ENCODE assay signal across 8 cellular contexts in the genomic region with DNA sequence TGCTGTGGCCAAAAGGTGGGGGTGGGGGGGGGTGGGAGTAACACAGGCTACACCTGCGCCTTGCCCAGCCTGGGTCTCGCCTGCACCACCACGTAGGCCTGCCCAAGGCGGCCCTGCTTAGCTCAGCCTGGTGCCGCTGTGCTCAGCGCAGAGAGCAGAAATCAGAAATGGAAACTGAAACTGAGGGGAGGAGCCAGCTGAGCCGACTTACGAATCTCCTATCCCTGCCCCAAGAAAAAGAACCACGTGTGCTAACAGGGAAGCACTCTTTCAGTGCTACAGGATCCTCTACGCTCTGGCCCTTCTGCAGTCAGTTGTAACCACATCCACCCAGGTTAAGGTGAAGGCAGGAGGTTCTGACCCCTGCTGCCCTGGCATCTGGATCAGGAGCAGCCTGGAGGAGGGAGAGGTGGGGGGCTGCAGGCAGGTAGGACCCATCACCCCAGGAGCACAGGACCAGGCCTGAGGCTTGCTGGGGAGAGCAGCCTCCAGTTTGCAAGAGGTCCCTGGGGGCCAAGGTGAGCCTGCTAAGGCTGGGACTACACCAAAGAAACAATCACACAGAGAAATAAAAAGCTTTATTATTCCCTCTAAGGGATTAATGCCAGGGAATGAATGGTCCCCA.
DNase-seq lines count a peak whose midpoint lies in the region; ATAC-seq and TF ChIP-seq lines count a peak whose summit lies in the region.

A gene (minus strand): TSS at position 163 of the 625 bp plus-strand sequence. CDS start 822 bp downstream, outside the sequence.

- no peaks in the 10 kb centered on the region for H3K4me1 ChIP-seq in RWPE2 (ENCODE audit: insufficient read depth, poor library complexity, severe bottlenecking)

- H3K9me3 ChIP-seq in RWPE2 (ENCODE audit: severe bottlenecking) = no peaks in the 10 kb centered on the region

- H3K27ac ChIP-seq in RWPE2 (ENCODE audit: poor library complexity, severe bottlenecking) = peak within 1 kb of the TSS; percentile 69

- H3K36me3 ChIP-seq in RWPE2 (ENCODE audit: low read depth) = peaks cover 28% of the 10 kb centered on the region

- no peak for TF ChIP-seq CTCF in AG09319 (IDR thresholded peaks at IDR 0.05; ENCODE audit: low read depth, low read length)
- no peak for TF ChIP-seq CTCF in RWPE2 (IDR thresholded peaks at IDR 0.05; ENCODE audit: poor library complexity, severe bottlenecking)

- peak within 1 kb of the TSS; percentile 37 for H3K4me3 ChIP-seq in RWPE2 (ENCODE audit: severe bottlenecking)

- DNase-seq in AG09319 (ENCODE audit: extremely low read depth, low read depth) = peak; percentile 62
- DNase-seq in RWPE2 (ENCODE audit: low spot score) = no peak
- DNase-seq in activated naive CD4-positive, alpha-beta T cell (lab: John Stamatoyannopoulos, UW) = peak in 3 of 4 experiments; percentile 31 to 75 (median 62)
- DNase-seq in globus pallidus (ENCODE audit: low spot score) = peak; percentile 72
- peak; percentile 80 for DNase-seq in putamen (ENCODE audit: low spot score)
- DNase-seq in retina = no peak

- TF ChIP-seq POLR2A in GM19099 (IDR thresholded peaks at IDR 0.05; ENCODE audit: extremely low read depth, insufficient read length, low read depth) = peak; percentile 86

- H3K27me3 ChIP-seq in RWPE2 (ENCODE audit: insufficient read depth, poor library complexity, severe bottlenecking) = no peaks in the 10 kb centered on the region

- ATAC-seq in HG03378 (IDR thresholded peaks at IDR 0.05; ENCODE audit: unreplicated experiment) = peak; percentile 70
- ATAC-seq in RWPE2 (ENCODE audit: low read depth) = peak; percentile 84

Comparison
In these comparisons a context has a peak if more than half of its experiments do, and no peak if none do; other contexts are left out.
1. DNase-seq: peak in AG09319 (single experiment), activated naive CD4-positive, alpha-beta T cell (3 of 4), globus pallidus (single experiment) and putamen (single experiment); none in RWPE2 (single experiment) and retina (single experiment).